8 cellular contexts compared by ENCODE assay signal in the genomic region with DNA sequence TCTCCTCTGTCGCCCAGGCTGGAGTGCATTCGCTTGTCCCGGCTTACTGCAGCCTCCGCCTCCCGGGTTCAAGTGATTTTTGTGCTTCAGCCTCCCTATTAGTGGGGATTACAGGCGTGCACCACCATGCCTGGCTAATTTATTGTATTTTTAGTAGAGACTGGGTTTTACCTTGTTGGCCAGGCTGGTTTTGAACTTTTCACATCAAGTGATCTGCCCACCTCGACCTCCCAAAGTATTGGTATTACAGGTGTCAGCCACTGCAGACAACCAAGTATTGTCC. TPM values are rescaled to one million over a fixed set of nuclear protein-coding genes. Genes with fewer than 3 reads are reported as not detected.
DNase-seq lines count a peak whose midpoint lies in the region; ATAC-seq and TF ChIP-seq lines count a peak whose summit lies in the region.

No MANE protein-coding gene starts in this region.

- no peaks in the 10 kb centered on the region for H3K27me3 ChIP-seq in CD4-positive, alpha-beta memory T cell (ENCODE audit: insufficient read depth, low read length)
- no peaks in the 10 kb centered on the region for H3K27me3 ChIP-seq in PC-3 (ENCODE audit: low read length)
- H3K27me3 ChIP-seq in neutrophil: no peaks in the 10 kb centered on the region

- CTCF ChIA-PET in CD4-positive, alpha-beta memory T cell (lab: Charles Lee; ENCODE audit: partially characterized antibody): interaction anchor here (0.6 kb wide), 1 partner anchor 143 kb away, joined by 3 read pairs; no protein-coding TSS in a partner anchor
- CTCF ChIA-PET in PC-3 (lab: Charles Lee): no interaction called here

- peak overlapping the region; percentile 100 for H3K4me2 ChIP-seq in PC-3 (ENCODE audit: low read length)

- intact Hi-C loops in CD4-positive, alpha-beta memory T cell (cut with micrococcal nuclease): loop anchor here (2.0 to 10.0 kb wide), 4 partner anchors 49 to 669 kb away; a partner anchor contains a TSS
- intact Hi-C loops in PC-3 (cut with micrococcal nuclease): loop anchor here (10.0 kb wide), 1 partner anchor 281 kb away; a partner anchor contains a TSS

- H3F3A ChIP-seq in PC-3 (ENCODE audit: low read length, unreplicated experiment): peaks cover 7% of the 10 kb centered on the region

- H3K27me3 Mint-ChIP-seq in CD4-positive, alpha-beta memory T cell: no peaks in the 10 kb centered on the region

- no peak overlapping the region for H2AFZ ChIP-seq in PC-3 (ENCODE audit: low read length)

- peaks cover 35% of the 10 kb centered on the region for H4K20me1 ChIP-seq in PC-3 (ENCODE audit: low read length)

- peak overlapping the region; percentile 92 to 100 (median 100) for H3K4me3 Mint-ChIP-seq in CD4-positive, alpha-beta memory T cell

- no peaks in the 10 kb centered on the region for H3K9me3 ChIP-seq in CD4-positive, alpha-beta memory T cell (ENCODE audit: control insufficient read depth in 1 of 2, low read length in 2 of 2)
- H3K9me3 ChIP-seq in PC-3 (ENCODE audit: low read length) (no peaks in the 10 kb centered on the region), neutrophil (no peaks in the 10 kb centered on the region)

- peaks cover 39% of the 10 kb centered on the region for H3K4me1 ChIP-seq in CD4-positive, alpha-beta memory T cell (ENCODE audit: insufficient read depth, low read length)
- H3K4me1 ChIP-seq in PC-3 (ENCODE audit: insufficient read depth, low read length): peaks cover 25% of the 10 kb centered on the region
- peaks cover 18% of the 10 kb centered on the region in 2 experiments for H3K4me1 ChIP-seq in neutrophil (ENCODE audit: control insufficient read depth in 1 of 2, insufficient read depth in 1 of 2, low read depth in 1 of 2, low read length in 1 of 2)

- H3K4me1 Mint-ChIP-seq in CD4-positive, alpha-beta memory T cell: peaks cover 35 to 64% (median 50%) of the 10 kb centered on the region in 4 donors

- peak overlapping the region; percentile 97 for H3K27ac ChIP-seq in CD4-positive, alpha-beta memory T cell (ENCODE audit: low read depth, low read length)
- H3K27ac ChIP-seq in PC-3 (ENCODE audit: low read length): peak overlapping the region; percentile 85; the same call in 1 of the 2 replicates
- H3K27ac ChIP-seq in neutrophil: peak overlapping the region; percentile 94

- BruUV-seq in PC-3 (replicated peaks; lab: Mats Ljungman, UMichigan): no TSS peak

- TF ChIP-seq CTCF in PC-3 (conservative IDR thresholded peaks at IDR 0.05; ENCODE audit: low read depth, low read length) (no peak), epithelial cell of esophagus (IDR thresholded peaks at IDR 0.05; ENCODE audit: insufficient read depth, low read depth, low read length, missing control alignments) (no peak), neutrophil (IDR thresholded peaks at IDR 0.05) (no peak)

- H3K27ac Mint-ChIP-seq in CD4-positive, alpha-beta memory T cell: peak overlapping the region; percentile 94 to 100 (median 98)

- no peak for DNase-seq in CD4-positive, alpha-beta memory T cell
- DNase-seq in PC-3 (no peak), epithelial cell of esophagus (ENCODE audit: low read depth) (no peak)
- no peak for DNase-seq in activated CD4-positive, CD25-positive, alpha-beta regulatory T cell treated with anti-CD3 and anti-CD28 coated beads, Interleukin-2, amount 50 U/mL, for 72 hours

- H3K4me3 ChIP-seq in CD4-positive, alpha-beta memory T cell (ENCODE audit: low read length in 2 of 2): peak overlapping the region; percentile 82 to 98
- peak overlapping the region; percentile 98 for H3K4me3 ChIP-seq in PC-3 (ENCODE audit: low read length)
- H3K4me3 ChIP-seq in epithelial cell of esophagus (ENCODE audit: low read length): peak overlapping the region; percentile 96
- peak overlapping the region; percentile 77 to 94 for H3K4me3 ChIP-seq in neutrophil (ENCODE audit: low read depth in 1 of 2, low read length in 1 of 2)

- H3K9me2 ChIP-seq in PC-3 (replicated peaks; ENCODE audit: low read length): no peaks in the 10 kb centered on the region

- H3K79me2 ChIP-seq in PC-3 (ENCODE audit: low read length): peaks cover 62% of the 10 kb centered on the region

- H3K9ac ChIP-seq in PC-3 (ENCODE audit: low read length): peak overlapping the region; percentile 99

- POLR2A ChIA-PET in CD4-positive, alpha-beta memory T cell (lab: Charles Lee; ENCODE audit: partially characterized antibody): interaction anchor here (0.7 kb wide), 1 partner anchor 26 kb away, joined by 3 read pairs; no protein-coding TSS in a partner anchor
- POLR2A ChIA-PET in PC-3 (lab: Charles Lee; ENCODE audit: unreplicated experiment): no interaction called here

- ATAC-seq in PC-3 (no peak), GM21367 (IDR thresholded peaks at IDR 0.05; ENCODE audit: unreplicated experiment) (no peak), HG03175 (IDR thresholded peaks at IDR 0.05; ENCODE audit: unreplicated experiment) (no peak), GM19324 (IDR thresholded peaks at IDR 0.05; ENCODE audit: low FRiP score, unreplicated experiment) (no peak)

- peaks cover 31% of the 10 kb centered on the region for H3K36me3 ChIP-seq in CD4-positive, alpha-beta memory T cell (ENCODE audit: insufficient read depth, low read length)
- H3K36me3 ChIP-seq in PC-3 (ENCODE audit: low read depth, low read length) (peaks cover 44% of the 10 kb centered on the region), neutrophil (peaks cover 33% of the 10 kb centered on the region)

- peaks cover 22 to 49% of the 10 kb centered on the region in 2 donors for H3K36me3 Mint-ChIP-seq in CD4-positive, alpha-beta memory T cell

- no peaks in the 10 kb centered on the region for H3K9me3 Mint-ChIP-seq in CD4-positive, alpha-beta memory T cell

RNA-seq across cellular contexts. Expression of a gene that starts 1.1 kb away (rescaled TPM):
- 1,000 to 10,000 TPM; 2,280 to 2,392 TPM for total RNA-seq in CD4-positive, alpha-beta memory T cell
- polyA plus RNA-seq in CD4-positive, alpha-beta memory T cell: 1,000 to 10,000 TPM; 2,677 to 3,667 TPM
- total RNA-seq in PC-3 (2014; rRNA removed): 1,096 and 1,330 TPM in 2 replicates

RNA-seq across cellular contexts. Expression of a gene that starts 1.5 kb away (rescaled TPM):
- total RNA-seq in CD4-positive, alpha-beta memory T cell: 10 to 100 TPM; 12.4 to 14.2 TPM
- 1 to 10 TPM; 1.0 to 2.6 TPM for polyA plus RNA-seq in CD4-positive, alpha-beta memory T cell
- total RNA-seq in PC-3 (2014; rRNA removed): 1.8 and 3.9 TPM in 2 replicates

RNA-seq across cellular contexts. Expression of a gene that starts 35.4 kb away (rescaled TPM):
- 10 to 100 TPM; 33.1 to 38.6 TPM for total RNA-seq in CD4-positive, alpha-beta memory T cell
- 10 to 100 TPM; 11.7 to 17.6 TPM for polyA plus RNA-seq in CD4-positive, alpha-beta memory T cell
- total RNA-seq in PC-3 (2014; rRNA removed): 46.5 and 49.6 TPM in 2 replicates
